In the genomic region with DNA sequence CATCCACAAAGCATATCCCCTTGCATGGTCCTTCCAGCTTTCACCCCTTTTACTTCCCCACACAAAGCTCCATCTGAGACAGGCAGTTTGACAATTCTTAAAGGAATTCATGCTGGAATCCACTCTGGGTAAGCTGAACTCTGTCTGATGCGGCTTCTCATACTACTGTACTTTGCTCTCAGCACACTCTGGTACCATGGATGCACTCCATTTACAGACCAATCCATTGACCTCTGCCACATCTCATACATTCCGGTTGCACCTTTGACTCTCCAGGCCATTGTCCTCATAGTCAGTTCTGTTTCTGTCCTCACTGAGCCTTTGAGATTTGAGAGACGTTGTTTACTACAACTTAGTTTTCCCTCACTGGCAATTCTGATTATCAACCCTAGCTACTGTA, we compare ENCODE assay signal across 1 cellular context.
TF ChIP-seq lines count a peak whose summit lies in the region.

No MANE protein-coding gene starts in this region.

TF ChIP-seq in SK-N-SH, 30 proteins besides CTCF, POLR2A, EP300 and RAD21:
- TF ChIP-seq TEAD4 (IDR thresholded peaks at IDR 0.05; ENCODE audit: borderline replicate concordance, insufficient read depth): no peak
- no peak for TF ChIP-seq MEF2A (IDR thresholded peaks at IDR 0.05; ENCODE audit: borderline replicate concordance, low read depth)
- TF ChIP-seq, protein P1, sequence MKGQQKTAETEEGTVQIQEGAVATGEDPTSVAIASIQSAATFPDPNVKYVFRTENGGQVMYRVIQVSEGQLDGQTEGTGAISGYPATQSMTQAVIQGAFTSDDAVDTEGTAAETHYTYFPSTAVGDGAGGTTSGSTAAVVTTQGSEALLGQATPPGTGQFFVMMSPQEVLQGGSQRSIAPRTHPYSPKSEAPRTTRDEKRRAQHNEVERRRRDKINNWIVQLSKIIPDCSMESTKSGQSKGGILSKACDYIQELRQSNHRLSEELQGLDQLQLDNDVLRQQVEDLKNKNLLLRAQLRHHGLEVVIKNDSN (IDR thresholded peaks at IDR 0.05; ENCODE audit: borderline replicate concordance, low read depth): no peak
TF ChIP-seq in SK-N-SH: peak in this region for 0.
